8 cellular contexts compared by ENCODE assay signal in the genomic region with DNA sequence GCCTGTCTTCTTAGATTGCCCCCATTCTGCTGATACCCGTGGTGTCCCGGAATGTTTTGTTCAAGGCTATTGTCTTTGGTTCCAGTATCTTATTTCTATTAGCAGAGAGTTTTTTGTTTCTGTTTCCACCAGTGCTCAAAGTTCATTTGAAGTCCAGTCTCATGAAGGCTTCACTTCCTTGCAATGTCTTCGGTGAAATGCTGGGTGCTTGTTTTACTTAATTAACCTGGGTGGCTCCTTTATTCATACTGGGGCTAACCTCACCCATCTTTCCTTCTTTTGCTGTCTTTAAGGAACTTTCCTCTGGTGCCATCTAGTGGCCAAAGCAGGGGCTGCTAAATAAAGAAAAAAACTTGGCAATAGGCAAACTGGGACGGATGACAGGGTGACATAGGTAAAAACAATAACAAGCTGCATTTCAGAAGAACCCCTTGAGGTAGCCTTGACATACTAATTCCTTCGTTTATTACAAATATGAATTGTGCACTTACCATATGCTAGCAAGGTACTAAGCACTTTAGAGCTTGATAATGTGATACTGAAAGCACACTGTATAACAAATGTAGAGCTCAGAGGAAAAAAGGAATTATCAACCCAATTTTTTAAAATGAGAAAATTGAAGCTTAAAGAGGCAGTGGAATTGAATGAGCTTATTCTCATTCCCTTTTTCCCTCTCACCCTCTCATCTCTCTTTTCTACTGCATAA. TPM values are rescaled to one million over a fixed set of nuclear protein-coding genes. Genes with fewer than 3 reads are reported as not detected.
DNase-seq lines count a peak whose midpoint lies in the region; ATAC-seq and TF ChIP-seq lines count a peak whose summit lies in the region.

No MANE protein-coding gene starts in this region.

- no peaks in the 10 kb centered on the region for H3F3A ChIP-seq in neural cell (ENCODE audit: insufficient read depth, low read length, poor library complexity, severe bottlenecking)

- H3K4me3 ChIP-seq in CD8-positive, alpha-beta memory T cell (ENCODE audit: low read length) = no peak overlapping the region
- H3K4me3 ChIP-seq in esophagus squamous epithelium (no peak overlapping the region), neural cell (ENCODE audit: low read length) (no peak overlapping the region)

- POLR2A ChIA-PET in CD8-positive, alpha-beta memory T cell (lab: Charles Lee) = no interaction called here

- no peaks in the 10 kb centered on the region for H3K4me1 Mint-ChIP-seq in CD8-positive, alpha-beta memory T cell
- no peaks in the 10 kb centered on the region for H3K4me1 Mint-ChIP-seq in stimulated activated naive CD8-positive, alpha-beta T cell treated with anti-CD3 and anti-CD28 coated beads, Interleukin-15, amount 100 ng/mL, for 72 hours

- H3K36me3 ChIP-seq in CD8-positive, alpha-beta memory T cell (ENCODE audit: insufficient read depth, low read length) = no peaks in the 10 kb centered on the region
- H3K36me3 ChIP-seq in esophagus squamous epithelium (no peaks in the 10 kb centered on the region), neural cell (ENCODE audit: insufficient read depth, low read length) (no peaks in the 10 kb centered on the region)

- H3K27ac ChIP-seq in CD8-positive, alpha-beta memory T cell (ENCODE audit: low read depth, low read length) = no peak overlapping the region
- H3K27ac ChIP-seq in esophagus squamous epithelium = no peak overlapping the region
- H3K27ac ChIP-seq in neural cell (ENCODE audit: low read length) = no peak overlapping the region

- no peak overlapping the region for H3K9ac ChIP-seq in neural cell (ENCODE audit: low read length)

- CTCF ChIA-PET in CD8-positive, alpha-beta memory T cell (lab: Charles Lee) = interaction anchor here (0.8 to 1.2 kb wide), 6 partner anchors 11 to 521 kb away, joined by 3 to 7 read pairs (median 4); no protein-coding TSS in a partner anchor

- H3K27me3 ChIP-seq in CD8-positive, alpha-beta memory T cell (ENCODE audit: insufficient read depth, low read length, poor library complexity, severe bottlenecking) = no peaks in the 10 kb centered on the region
- H3K27me3 ChIP-seq in esophagus squamous epithelium (no peaks in the 10 kb centered on the region), neural cell (ENCODE audit: insufficient read depth, low read depth, low read length) (no peaks in the 10 kb centered on the region)

- H3K9me3 ChIP-seq in CD8-positive, alpha-beta memory T cell (ENCODE audit: low read length) = no peaks in the 10 kb centered on the region
- no peaks in the 10 kb centered on the region for H3K9me3 ChIP-seq in esophagus squamous epithelium
- no peaks in the 10 kb centered on the region for H3K9me3 ChIP-seq in neural cell (ENCODE audit: low read length)

- no peak for TF ChIP-seq EP300 in neural cell (conservative IDR thresholded peaks at IDR 0.05; ENCODE audit: poor library complexity, severe bottlenecking)

- no peaks in the 10 kb centered on the region for H3K9me3 Mint-ChIP-seq in CD8-positive, alpha-beta memory T cell
- H3K9me3 Mint-ChIP-seq in stimulated activated naive CD8-positive, alpha-beta T cell treated with anti-CD3 and anti-CD28 coated beads, Interleukin-15, amount 100 ng/mL, for 72 hours = no peaks in the 10 kb centered on the region

- H3K4me3 Mint-ChIP-seq in CD8-positive, alpha-beta memory T cell = no peak overlapping the region
- H3K4me3 Mint-ChIP-seq in stimulated activated naive CD8-positive, alpha-beta T cell treated with anti-CD3 and anti-CD28 coated beads, Interleukin-15, amount 100 ng/mL, for 72 hours = no peak overlapping the region

- no peaks in the 10 kb centered on the region for H3K4me1 ChIP-seq in CD8-positive, alpha-beta memory T cell (ENCODE audit: insufficient read depth, low read length)
- H3K4me1 ChIP-seq in esophagus squamous epithelium = peaks cover 0 to 8% (median 6%) of the 10 kb centered on the region in 3 donors

- peak; percentile 70 to 97 (median 88) for TF ChIP-seq CTCF in esophagus squamous epithelium (IDR thresholded peaks at IDR 0.05)
- peak; percentile 92 for TF ChIP-seq CTCF in neural cell (IDR thresholded peaks at IDR 0.05; ENCODE audit: poor library complexity, severe bottlenecking)

- no peaks in the 10 kb centered on the region for H4K20me1 ChIP-seq in neural cell (ENCODE audit: insufficient read depth)

- no peak overlapping the region for H2AFZ ChIP-seq in neural cell (ENCODE audit: low read depth, low read length)

- H3K36me3 Mint-ChIP-seq in CD8-positive, alpha-beta memory T cell = no peaks in the 10 kb centered on the region

- H3K79me2 ChIP-seq in neural cell (replicated peaks; ENCODE audit: insufficient read depth, low read length) = no peaks in the 10 kb centered on the region

- intact Hi-C loops in esophagus squamous epithelium (cut with DNase I) = loop anchor here (10.0 kb wide), 2 partner anchors 159 to 529 kb away; no protein-coding TSS in a partner anchor

- peaks cover 0 to 6% of the 10 kb centered on the region in 2 donors for H3K27me3 Mint-ChIP-seq in CD8-positive, alpha-beta memory T cell
- no peaks in the 10 kb centered on the region for H3K27me3 Mint-ChIP-seq in stimulated activated naive CD8-positive, alpha-beta T cell treated with anti-CD3 and anti-CD28 coated beads, Interleukin-15, amount 100 ng/mL, for 72 hours

- WGBS in esophagus squamous epithelium, 2 donors = 4 to 5% methylated on average over 5 of the region's 5 CpGs

- H3K9me2 ChIP-seq in neural cell (ENCODE audit: insufficient read depth, low read length) = no peaks in the 10 kb centered on the region

- peak; percentile 71 for ATAC-seq in GM21360 (IDR thresholded peaks at IDR 0.05; ENCODE audit: unreplicated experiment)
- ATAC-seq in stimulated activated naive CD8-positive, alpha-beta T cell treated with anti-CD3 and anti-CD28 coated beads, Interleukin-15, amount 100 ng/mL, for 72 hours = peak; percentile 54

- peak; percentile 29 to 60 (median 48) for DNase-seq in CD8-positive, alpha-beta memory T cell
- DNase-seq in HuH-7.5 (ENCODE audit: low spot score) = peak; percentile 27
- peak; percentile 90 for DNase-seq in OCI-M1 (lab: John Stamatoyannopoulos, UW)
- peak; percentile 67 for DNase-seq in activated T-cell treated with anti-CD3 and anti-CD28 coated beads for 24 hours (ENCODE audit: low read depth)
- DNase-seq in esophagus squamous epithelium (lab: John Stamatoyannopoulos, UW) = no peak
- DNase-seq in stimulated activated naive CD8-positive, alpha-beta T cell treated with anti-CD3 and anti-CD28 coated beads, Interleukin-15, amount 100 ng/mL, for 72 hours = peak; percentile 66 to 70

- peak; percentile 90 for TF ChIP-seq RAD21 in neural cell (conservative IDR thresholded peaks at IDR 0.05)

- no peak overlapping the region for H3K4me2 ChIP-seq in neural cell (ENCODE audit: low read length)

- no peak overlapping the region for H3K27ac Mint-ChIP-seq in CD8-positive, alpha-beta memory T cell
- no peak overlapping the region for H3K27ac Mint-ChIP-seq in stimulated activated naive CD8-positive, alpha-beta T cell treated with anti-CD3 and anti-CD28 coated beads, Interleukin-15, amount 100 ng/mL, for 72 hours

- no peak for TF ChIP-seq POLR2A in esophagus squamous epithelium (IDR thresholded peaks at IDR 0.05)

TF ChIP-seq in neural cell, 6 proteins besides CTCF, POLR2A, EP300 and RAD21:
- TF ChIP-seq EZH2 (IDR thresholded peaks at IDR 0.05; ENCODE audit: borderline replicate concordance, insufficient read depth, low read length, poor library complexity, severe bottlenecking) = no peak
- TF ChIP-seq SMC3 (conservative IDR thresholded peaks at IDR 0.05; ENCODE audit: poor library complexity) = peak; percentile 91
- TF ChIP-seq TAF1 (IDR thresholded peaks at IDR 0.05; ENCODE audit: low read depth) = no peak
- TF ChIP-seq, protein P1, sequence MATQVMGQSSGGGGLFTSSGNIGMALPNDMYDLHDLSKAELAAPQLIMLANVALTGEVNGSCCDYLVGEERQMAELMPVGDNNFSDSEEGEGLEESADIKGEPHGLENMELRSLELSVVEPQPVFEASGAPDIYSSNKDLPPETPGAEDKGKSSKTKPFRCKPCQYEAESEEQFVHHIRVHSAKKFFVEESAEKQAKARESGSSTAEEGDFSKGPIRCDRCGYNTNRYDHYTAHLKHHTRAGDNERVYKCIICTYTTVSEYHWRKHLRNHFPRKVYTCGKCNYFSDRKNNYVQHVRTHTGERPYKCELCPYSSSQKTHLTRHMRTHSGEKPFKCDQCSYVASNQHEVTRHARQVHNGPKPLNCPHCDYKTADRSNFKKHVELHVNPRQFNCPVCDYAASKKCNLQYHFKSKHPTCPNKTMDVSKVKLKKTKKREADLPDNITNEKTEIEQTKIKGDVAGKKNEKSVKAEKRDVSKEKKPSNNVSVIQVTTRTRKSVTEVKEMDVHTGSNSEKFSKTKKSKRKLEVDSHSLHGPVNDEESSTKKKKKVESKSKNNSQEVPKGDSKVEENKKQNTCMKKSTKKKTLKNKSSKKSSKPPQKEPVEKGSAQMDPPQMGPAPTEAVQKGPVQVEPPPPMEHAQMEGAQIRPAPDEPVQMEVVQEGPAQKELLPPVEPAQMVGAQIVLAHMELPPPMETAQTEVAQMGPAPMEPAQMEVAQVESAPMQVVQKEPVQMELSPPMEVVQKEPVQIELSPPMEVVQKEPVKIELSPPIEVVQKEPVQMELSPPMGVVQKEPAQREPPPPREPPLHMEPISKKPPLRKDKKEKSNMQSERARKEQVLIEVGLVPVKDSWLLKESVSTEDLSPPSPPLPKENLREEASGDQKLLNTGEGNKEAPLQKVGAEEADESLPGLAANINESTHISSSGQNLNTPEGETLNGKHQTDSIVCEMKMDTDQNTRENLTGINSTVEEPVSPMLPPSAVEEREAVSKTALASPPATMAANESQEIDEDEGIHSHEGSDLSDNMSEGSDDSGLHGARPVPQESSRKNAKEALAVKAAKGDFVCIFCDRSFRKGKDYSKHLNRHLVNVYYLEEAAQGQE (IDR thresholded peaks at IDR 0.05; ENCODE audit: borderline replicate concordance) = no peak
- TF ChIP-seq MXI1 (conservative IDR thresholded peaks at IDR 0.05; ENCODE audit: poor library complexity, severe bottlenecking) = no peak
- no peak for TF ChIP-seq POLR2AphosphoS5 (IDR thresholded peaks at IDR 0.05)
TF ChIP-seq in neural cell: peak in this region for 1.

RNA-seq across cellular contexts. Expression of gene SMIM36, which starts 2.8 kb away (rescaled TPM):
- not detected for total RNA-seq in CD8-positive, alpha-beta memory T cell
- polyA plus RNA-seq in CD8-positive, alpha-beta memory T cell = not detected
- not detected for total RNA-seq in esophagus squamous epithelium
- polyA plus RNA-seq in neural cell = not detected in 2 replicates
- not detected in 2 replicates for polyA minus RNA-seq in neural cell
